ENCODE assay signal across 8 cellular contexts in the genomic region with DNA sequence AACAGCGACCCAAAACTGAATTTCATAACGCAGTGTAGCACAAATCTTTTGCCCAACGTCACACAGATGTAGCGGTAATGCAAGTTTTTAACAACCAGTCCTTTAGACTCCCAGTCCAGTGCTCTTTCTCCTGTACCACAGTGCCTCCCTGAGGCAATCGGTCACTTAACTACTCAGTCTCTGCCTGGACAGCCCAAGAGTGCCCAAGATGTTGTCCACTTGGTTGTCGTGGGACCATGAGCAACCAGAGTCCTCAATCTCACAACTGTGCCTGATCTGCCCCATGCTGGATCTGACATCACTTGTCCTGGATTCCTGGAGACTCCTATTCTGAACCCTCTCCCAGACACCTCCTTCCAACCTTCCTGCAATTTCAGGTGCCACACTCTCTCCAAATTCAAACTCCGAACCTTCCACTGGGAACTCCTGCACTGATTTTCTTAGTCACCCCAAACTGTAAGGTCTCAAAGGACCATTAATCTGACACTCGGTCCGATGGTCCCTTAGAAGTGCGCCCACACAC. TPM values are rescaled to one million over a fixed set of nuclear protein-coding genes. Genes with fewer than 3 reads are reported as not detected.
DNase-seq lines count a peak whose midpoint lies in the region; ATAC-seq and TF ChIP-seq lines count a peak whose summit lies in the region.

No MANE protein-coding gene starts in this region.

- intact Hi-C loops in Caco-2 (cut with micrococcal nuclease; ENCODE audit: unreplicated experiment): no loop called here

- H3K36me3 ChIP-seq in Caco-2 (ENCODE audit: control insufficient read depth, insufficient read depth, low read length): no peaks in the 10 kb centered on the region

- TSS peak; percentile 68 for BruUV-seq in Caco-2 (replicated peaks; lab: Mats Ljungman, UMichigan)

- H3K4me3 Mint-ChIP-seq in Caco-2 (ENCODE audit: unreplicated experiment) (peak overlapping the region; percentile 99), brain (peak overlapping the region; percentile 87 to 97 (median 94))

- peaks cover 7% of the 10 kb centered on the region for H3K4me1 Mint-ChIP-seq in Caco-2 (ENCODE audit: low read depth, unreplicated experiment)
- H3K4me1 Mint-ChIP-seq in brain: peaks cover 32% of the 10 kb centered on the region

- H3K4me1 ChIP-seq in Caco-2: no peaks in the 10 kb centered on the region

- H3K36me3 Mint-ChIP-seq in Caco-2 (ENCODE audit: insufficient read depth, unreplicated experiment) (no peaks in the 10 kb centered on the region), brain (no peaks in the 10 kb centered on the region)

- H3K9me3 ChIP-seq in Caco-2: no peaks in the 10 kb centered on the region

- CTCF ChIA-PET in Caco-2 (lab: Charles Lee): no interaction called here

- no peaks in the 10 kb centered on the region for H3K9me3 Mint-ChIP-seq in Caco-2 (ENCODE audit: unreplicated experiment)
- H3K9me3 Mint-ChIP-seq in brain: no peaks in the 10 kb centered on the region

- H3K27ac ChIP-seq in layer of hippocampus (ENCODE audit: low read depth, low read length) (peak overlapping the region; percentile 90), substantia nigra (ENCODE audit: low read depth, low read length, poor library complexity, severe bottlenecking) (peak overlapping the region; percentile 88)

- POLR2A ChIA-PET in Caco-2 (lab: Charles Lee): no interaction called here

- H3K27me3 ChIP-seq in Caco-2 (replicated peaks; ENCODE audit: control insufficient read depth, insufficient read depth, low read length) (no peaks in the 10 kb centered on the region), layer of hippocampus (ENCODE audit: control insufficient read depth, insufficient read depth, low read length) (no peaks in the 10 kb centered on the region)

- ATAC-seq in GM21381 (IDR thresholded peaks at IDR 0.05; ENCODE audit: unreplicated experiment) (peak; percentile 49), GM21576 (IDR thresholded peaks at IDR 0.05; ENCODE audit: unreplicated experiment) (no peak), HG02840 (IDR thresholded peaks at IDR 0.05; ENCODE audit: low FRiP score, unreplicated experiment) (no peak)

- peak overlapping the region; percentile 92 for H3K4me3 ChIP-seq in Caco-2 (ENCODE audit: low read depth, low read length)

- no peaks in the 10 kb centered on the region for H3K27me3 Mint-ChIP-seq in Caco-2 (ENCODE audit: insufficient read depth, unreplicated experiment)
- peaks cover 6% of the 10 kb centered on the region for H3K27me3 Mint-ChIP-seq in brain

- H3K27ac Mint-ChIP-seq in Caco-2 (ENCODE audit: unreplicated experiment) (peak overlapping the region; percentile 99), brain (peak overlapping the region; percentile 97 to 100 (median 100))

- TF ChIP-seq CTCF in Caco-2 (IDR thresholded peaks at IDR 0.05; ENCODE audit: insufficient read depth in 1 of 2, low read depth in 1 of 2, low read length in 1 of 2, severe bottlenecking in 1 of 2, unreplicated experiment in 1 of 2): no peak
- no peak for TF ChIP-seq CTCF in brain (conservative IDR thresholded peaks at IDR 0.05)

- peak in 1 of 2 experiments; percentile 1 for DNase-seq in Caco-2
- peak; percentile 45 for DNase-seq in M059J (ENCODE audit: low read depth)
- DNase-seq in substantia nigra (lab: John Stamatoyannopoulos, UW): peak in 22 of 49 donors; percentile 0 to 42 (median 4)

RNA-seq across cellular contexts. Expression of a gene that starts 0.7 kb away (rescaled TPM):
- 17.3 and 18.3 TPM in 2 replicates for total RNA-seq in Caco-2 (2022)
- total RNA-seq in M059J (2014; rRNA removed; shearing (Covaris generic)): 43.4 and 62.9 TPM in 2 replicates
- polyA plus RNA-seq in brain (ENCODE audit: insufficient read depth, low read depth, low replicate concordance): 20.0 TPM

RNA-seq across cellular contexts. Expression of a gene that starts 12.1 kb away (rescaled TPM):
- 9.9 and 11.8 TPM in 2 replicates for total RNA-seq in Caco-2 (2022)
- total RNA-seq in M059J (2014; rRNA removed; shearing (Covaris generic)): 39.8 and 48.9 TPM in 2 replicates
- 20.1 TPM for polyA plus RNA-seq in brain (ENCODE audit: insufficient read depth, low read depth, low replicate concordance)
